Comparison of ENCODE assay signal across 13 cellular contexts in the genomic region with DNA sequence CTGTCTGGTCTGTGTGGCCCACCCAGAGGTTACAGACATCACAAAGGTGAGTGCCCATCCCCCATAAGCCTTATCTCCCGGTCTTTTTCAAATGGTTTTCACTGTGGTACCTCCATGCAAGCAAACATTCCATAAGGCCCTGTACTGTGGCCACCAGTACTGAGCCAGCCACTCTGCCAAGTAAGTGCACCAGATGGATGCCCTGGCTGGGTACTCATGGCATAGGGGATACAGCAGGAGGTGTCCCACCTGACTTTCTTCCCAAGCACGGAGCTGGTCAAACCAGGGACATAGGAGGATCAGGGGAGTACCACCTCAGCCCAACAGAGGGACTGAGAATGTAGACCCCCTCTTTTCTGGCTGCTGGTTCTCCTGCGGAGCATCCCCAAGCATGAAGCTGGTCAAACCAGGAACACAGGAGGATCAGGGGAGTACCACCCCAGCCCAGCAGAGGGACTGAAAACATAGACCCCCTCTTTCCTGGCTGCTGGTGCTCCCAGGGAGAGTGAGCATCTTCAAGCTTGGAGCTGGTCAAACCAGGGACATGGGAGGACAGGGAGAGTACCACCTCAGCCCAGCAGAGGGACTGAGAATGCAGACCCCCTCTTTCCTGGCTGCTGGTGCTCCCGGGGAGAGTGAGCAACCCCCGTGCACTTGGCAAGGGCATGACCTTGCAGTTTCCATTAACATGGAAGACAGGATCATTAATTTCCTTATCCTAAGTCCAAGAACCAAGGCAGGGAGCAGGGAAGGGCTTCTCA.
"Had no signal": no experiment of that assay in that cellular context is flagged by ENCODE, and none has a peak within 500 bp of the region (broad histone marks: within the 10 kb centered on the region; RNA-seq: fewer than 3 reads in every experiment).

No MANE protein-coding gene starts in this region.

- DNase-seq: activated CD4-positive, alpha-beta T cell treated with anti-CD3 and anti-CD28 coated beads, Interleukin-2, amount 50 U/mL, for 1 hour; activated CD4-positive, CD25-positive, alpha-beta regulatory T cell treated with anti-CD3 and anti-CD28 coated beads, Interleukin-2, amount 50 U/mL, for 72 hours; activated CD8-positive, alpha-beta memory T cell treated with anti-CD3 and anti-CD28 coated beads, Interleukin-2, amount 50 U/mL, for 4 hours; activated naive CD4-positive, alpha-beta T cell treated with anti-CD3 and anti-CD28 coated beads, Interleukin-2, amount 50 U/mL, for 16 hours; activated T-cell treated with anti-CD3 and anti-CD28 coated beads, Interleukin-2, amount 50 U/mL, for 4 hours; aorta; brain microvascular endothelial cell; central memory CD4-positive, alpha-beta T cell; right cardiac atrium; stimulated activated naive CD8-positive, alpha-beta T cell treated with anti-CD3 and anti-CD28 coated beads, Interleukin-15, Interleukin-2, amounts not matched to agents 100 U/mL and 50 U/mL, for 24 hours; substantia nigra had no signal

- H3K9me3 Mint-ChIP-seq: activated T-cell treated with anti-CD3 and anti-CD28 coated beads, Interleukin-2, amount 50 U/mL, for 4 hours; natural killer cell treated with Interleukin-12 subunit alpha and Interleukin-12 subunit beta and Interleukin-15 and Interleukin-18, amount 100 ng/mL, for 72 hours had no signal

- H3K36me3 Mint-ChIP-seq: natural killer cell treated with Interleukin-12 subunit alpha and Interleukin-12 subunit beta and Interleukin-15 and Interleukin-18, amount 100 ng/mL, for 72 hours had no signal

- H3K27ac Mint-ChIP-seq: natural killer cell treated with Interleukin-12 subunit alpha and Interleukin-12 subunit beta and Interleukin-15 and Interleukin-18, amount 100 ng/mL, for 72 hours had no signal

- H3K4me3 Mint-ChIP-seq: activated T-cell treated with anti-CD3 and anti-CD28 coated beads, Interleukin-2, amount 50 U/mL, for 4 hours; natural killer cell treated with Interleukin-12 subunit alpha and Interleukin-12 subunit beta and Interleukin-15 and Interleukin-18, amount 100 ng/mL, for 72 hours had no signal

- ATAC-seq: activated T-cell treated with anti-CD3 and anti-CD28 coated beads, Interleukin-2, amount 50 U/mL, for 4 hours; gastroesophageal sphincter; natural killer cell treated with Interleukin-12 subunit alpha and Interleukin-12 subunit beta and Interleukin-15 and Interleukin-18, amount 100 ng/mL, for 72 hours; right cardiac atrium; stimulated activated naive CD8-positive, alpha-beta T cell treated with anti-CD3 and anti-CD28 coated beads, Interleukin-15, Interleukin-2, amounts not matched to agents 100 U/mL and 50 U/mL, for 24 hours had no signal
